ENCODE assay signal across 27 cellular contexts in genomic region chr1:39326836-39327235, GRCh38.
DNase-seq lines count a peak whose midpoint lies in the region; ATAC-seq, FAIRE-seq and TF ChIP-seq lines count a peak whose summit lies in the region.
"Had no signal": no experiment of that assay in that cellular context is flagged by ENCODE, and none has a peak within 500 bp of the region (broad histone marks: within the 10 kb centered on the region; RNA-seq: fewer than 3 reads in every experiment).

No MANE protein-coding gene starts in this region.

- TF ChIP-seq CTCF in natural killer cell (IDR thresholded peaks at IDR 0.05) (no peak), GM12878 (IDR thresholded peaks at IDR 0.05 in 2 of 3, conservative IDR thresholded peaks at IDR 0.05 in 1 of 3; ENCODE audit: control insufficient read depth in 2 of 3, extremely low read depth in 1 of 3, insufficient read depth in 1 of 3, low read depth in 3 of 3, low read length in 3 of 3) (no peak), WERI-Rb-1 (IDR thresholded peaks at IDR 0.05; ENCODE audit: low read depth, low read length) (no peak)

- TF ChIP-seq RAD21 in GM12878 (IDR thresholded peaks at IDR 0.05; ENCODE audit: insufficient read depth, low read depth, low read length) = no peak

- peaks cover 7% of the 10 kb centered on the region for H3K4me1 ChIP-seq in GM12878 (ENCODE audit: control insufficient read depth, insufficient read depth, low read length)
- H3K4me1 ChIP-seq in muscle layer of colon (ENCODE audit: insufficient read depth, low read length) = peaks cover 4% of the 10 kb centered on the region
- H3K4me1 ChIP-seq: body of pancreas, colonic mucosa, pancreas had no signal

- H2AFZ ChIP-seq in GM12878 (ENCODE audit: control insufficient read depth, low read depth, low read length) = no peak overlapping the region
- H2AFZ ChIP-seq: hepatocyte had no signal

- CTCF ChIA-PET in GM12878 (lab: Yijun Ruan, JAX) = interaction anchor here (0.8 to 1.6 kb wide), 3 partner anchors 9 to 228 kb away, joined by 3 to 5 read pairs (median 3); no protein-coding TSS in a partner anchor

- POLR2A ChIA-PET in GM12878 (lab: Charles Lee) = interaction anchor here (0.6 kb wide), 2 partner anchors 9 to 162 kb away, joined by 4 to 5 read pairs; no protein-coding TSS in a partner anchor

- peaks cover 27% of the 10 kb centered on the region for H3K36me3 Mint-ChIP-seq in natural killer cell treated with Interleukin-12 subunit alpha and Interleukin-12 subunit beta and Interleukin-15 and Interleukin-18, amount 100 ng/mL, for 72 hours
- peaks cover 14% of the 10 kb centered on the region for H3K36me3 Mint-ChIP-seq in natural killer cell

- H3K4me2 ChIP-seq in GM12878 (ENCODE audit: control insufficient read depth, insufficient read depth) = no peak overlapping the region
- H3K4me2 ChIP-seq: hepatocyte had no signal

- SMC1A ChIA-PET in GM12878 (lab: Charles Lee; ENCODE audit: uncharacterized antibody, unreplicated experiment) = interaction anchor here (1.1 kb wide), 1 partner anchor 68 kb away, joined by 3 read pairs; no protein-coding TSS in a partner anchor

- H3K9me3 ChIP-seq in GM12878 (replicated peaks; ENCODE audit: control insufficient read depth, insufficient read depth, low read length) = no peaks in the 10 kb centered on the region
- H3K9me3 ChIP-seq in muscle layer of colon (ENCODE audit: low read length) = no peaks in the 10 kb centered on the region
- no peaks in the 10 kb centered on the region for H3K9me3 ChIP-seq in WERI-Rb-1 (ENCODE audit: severe bottlenecking)
- H3K9me3 ChIP-seq: body of pancreas, colonic mucosa, pancreas had no signal

- H3K4me3 Mint-ChIP-seq in natural killer cell treated with Interleukin-12 subunit alpha and Interleukin-12 subunit beta and Interleukin-15 and Interleukin-18, amount 100 ng/mL, for 72 hours = peak overlapping the region; percentile 0
- no peak overlapping the region for H3K4me3 Mint-ChIP-seq in natural killer cell
- H3K4me3 Mint-ChIP-seq: activated CD4-positive, alpha-beta T cell treated with anti-CD3 and anti-CD28 coated beads, Interleukin-2, amount 10 ng/mL, durations not matched to agents 7 days and 5 days; activated naive CD8-positive, alpha-beta T cell; activated T-cell treated with anti-CD3 and anti-CD28 coated beads, Interleukin-2, amount 50 U/mL, for 4 hours; CD14-positive monocyte; stimulated activated naive CD8-positive, alpha-beta T cell treated with anti-CD3 and anti-CD28 coated beads, Interleukin-15, amount 100 ng/mL, for 72 hours had no signal

- no peak for FAIRE-seq in GM12878 (lab: Jason Lieb, UNC)
- FAIRE-seq: endometrium, keratinocyte, pancreas, TTC549, urothelium cell line had no signal

- no peak overlapping the region for H3K27ac ChIP-seq in GM12878 (ENCODE audit: control insufficient read depth, insufficient read depth)
- H3K27ac ChIP-seq in muscle layer of colon (ENCODE audit: low read depth, low read length) = peak overlapping the region; percentile 17
- H3K27ac ChIP-seq in WERI-Rb-1 = no peak overlapping the region
- H3K27ac ChIP-seq: body of pancreas, colonic mucosa, hepatocyte, pancreas, skin epidermis had no signal

- no peaks in the 10 kb centered on the region for H3K27me3 Mint-ChIP-seq in natural killer cell treated with Interleukin-12 subunit alpha and Interleukin-12 subunit beta and Interleukin-15 and Interleukin-18, amount 100 ng/mL, for 72 hours
- no peaks in the 10 kb centered on the region for H3K27me3 Mint-ChIP-seq in natural killer cell (ENCODE audit: low read depth in 2 of 2)
- H3K27me3 Mint-ChIP-seq: activated CD4-positive, alpha-beta T cell treated with anti-CD3 and anti-CD28 coated beads, Interleukin-2, amount 10 ng/mL, durations not matched to agents 7 days and 5 days; activated naive CD8-positive, alpha-beta T cell; stimulated activated naive CD8-positive, alpha-beta T cell treated with anti-CD3 and anti-CD28 coated beads, Interleukin-15, amount 100 ng/mL, for 72 hours had no signal

- no peak for TF ChIP-seq POLR2A in GM12878 (IDR thresholded peaks at IDR 0.05; ENCODE audit: low read depth, low read length)

- in situ Hi-C loops in GM12878 (cut with MboI) = no loop called here

- RAD21 ChIA-PET in GM12878 (lab: Charles Lee; ENCODE audit: unreplicated experiment) = no interaction called here

- DNase-seq in natural killer cell treated with Interleukin-12 subunit alpha and Interleukin-12 subunit beta and Interleukin-15 and Interleukin-18, amount 100 ng/mL, for 72 hours (ENCODE audit: low spot score) = no peak
- DNase-seq in natural killer cell (no peak), GM12878 (ENCODE audit: low read depth, low spot score) (no peak), cerebellar cortex (ENCODE audit: low spot score) (no peak), MV-4-11 (lab: John Stamatoyannopoulos, UW) (no peak), WERI-Rb-1 (no peak)
- DNase-seq: activated CD4-positive, alpha-beta T cell treated with anti-CD3 and anti-CD28 coated beads, Interleukin-2, amount 10 ng/mL, durations not matched to agents 7 days and 5 days; activated T-cell treated with anti-CD3 and anti-CD28 coated beads, Interleukin-2, amount 50 U/mL, for 4 hours; body of pancreas; colonic mucosa; DMS79; Kasumi-1; NCI-H1417; NCI-H524 treated with DMSO at 0.1 percent for 48 hours; pancreas; stimulated activated CD4-positive, alpha-beta T cell treated with anti-CD3 and anti-CD28 coated beads, Interleukin-2, amount 100 ng/mL, for 48 hours; stimulated activated naive CD8-positive, alpha-beta T cell treated with anti-CD3 and anti-CD28 coated beads, Interleukin-15, amount 100 ng/mL, for 72 hours had no signal

- H3K36me3 ChIP-seq in GM12878 (ENCODE audit: control insufficient read depth in 2 of 2, insufficient read depth in 2 of 2, low read length in 1 of 2) (peaks cover 13 to 68% of the 10 kb centered on the region in 2 experiments), muscle layer of colon (ENCODE audit: insufficient read depth, low read length) (peaks cover 82% of the 10 kb centered on the region), WERI-Rb-1 (peaks cover 77% of the 10 kb centered on the region)

- H3K4me3 ChIP-seq in GM12878 (no peak overlapping the region), muscle layer of colon (ENCODE audit: low read depth in 1 of 2, low read length in 2 of 2) (no peak overlapping the region), WERI-Rb-1 (ENCODE audit: low read depth, low read length) (no peak overlapping the region)
- H3K4me3 ChIP-seq: body of pancreas, colonic mucosa, hepatocyte, pancreas, skin epidermis had no signal

- no peaks in the 10 kb centered on the region for H4K20me1 ChIP-seq in GM12878 (ENCODE audit: control insufficient read depth, insufficient read depth)

- H3K9ac ChIP-seq in GM12878 (ENCODE audit: control insufficient read depth, insufficient read depth, low read length) (no peak overlapping the region), muscle layer of colon (ENCODE audit: low read length) (no peak overlapping the region)

- no peak for ATAC-seq in natural killer cell treated with Interleukin-12 subunit alpha and Interleukin-12 subunit beta and Interleukin-15 and Interleukin-18, amount 100 ng/mL, for 72 hours
- ATAC-seq in natural killer cell = no peak
- ATAC-seq in GM12878 = no peak
- ATAC-seq in HG02759 (IDR thresholded peaks at IDR 0.05; ENCODE audit: unreplicated experiment) = no peak
- ATAC-seq: activated T-cell treated with anti-CD3 and anti-CD28 coated beads, Interleukin-2, amount 50 U/mL, for 4 hours; body of pancreas; pancreas; stimulated activated naive CD8-positive, alpha-beta T cell treated with anti-CD3 and anti-CD28 coated beads, Interleukin-15, amount 100 ng/mL, for 72 hours had no signal

- H3K9me3 Mint-ChIP-seq in natural killer cell treated with Interleukin-12 subunit alpha and Interleukin-12 subunit beta and Interleukin-15 and Interleukin-18, amount 100 ng/mL, for 72 hours = no peaks in the 10 kb centered on the region
- H3K9me3 Mint-ChIP-seq in natural killer cell = no peaks in the 10 kb centered on the region
- H3K9me3 Mint-ChIP-seq: activated CD4-positive, alpha-beta T cell treated with anti-CD3 and anti-CD28 coated beads, Interleukin-2, amount 10 ng/mL, durations not matched to agents 7 days and 5 days; activated T-cell treated with anti-CD3 and anti-CD28 coated beads, Interleukin-2, amount 50 U/mL, for 4 hours; CD14-positive monocyte; stimulated activated naive CD8-positive, alpha-beta T cell treated with anti-CD3 and anti-CD28 coated beads, Interleukin-15, amount 100 ng/mL, for 72 hours had no signal

- peaks cover 29 to 38% of the 10 kb centered on the region in 2 donors for H3K4me1 Mint-ChIP-seq in natural killer cell treated with Interleukin-12 subunit alpha and Interleukin-12 subunit beta and Interleukin-15 and Interleukin-18, amount 100 ng/mL, for 72 hours (ENCODE audit: low read depth in 2 of 2)
- H3K4me1 Mint-ChIP-seq in natural killer cell = peaks cover 39 to 45% of the 10 kb centered on the region in 2 donors
- H3K4me1 Mint-ChIP-seq: CD14-positive monocyte had no signal

- TF ChIP-seq EP300 in GM12878 (IDR thresholded peaks at IDR 0.05; ENCODE audit: borderline replicate concordance in 1 of 2, control insufficient read depth in 1 of 2, low read depth in 2 of 2, low read length in 2 of 2) = no peak

- BruUV-seq in GM12878 (replicated peaks; lab: Mats Ljungman, UMichigan) = no TSS peak

- WGBS in GM12878 (ENCODE audit: insufficient coverage, insufficient replicate concordance, low lambda C conversion rate, missing lambda C conversion rate) = 100% methylated on average over 1 of the region's 1 CpG

- peak overlapping the region in 1 of 2 donors; percentile 83 for H3K27ac Mint-ChIP-seq in natural killer cell treated with Interleukin-12 subunit alpha and Interleukin-12 subunit beta and Interleukin-15 and Interleukin-18, amount 100 ng/mL, for 72 hours
- no peak overlapping the region for H3K27ac Mint-ChIP-seq in natural killer cell

- no peaks in the 10 kb centered on the region for H3K79me2 ChIP-seq in GM12878 (ENCODE audit: control insufficient read depth, insufficient read depth, low read length)
- H3K79me2 ChIP-seq: hepatocyte had no signal

- H3K27me3 ChIP-seq in GM12878 (replicated peaks in 1 of 2; ENCODE audit: control insufficient read depth in 2 of 2, insufficient read depth in 2 of 2, low read length in 1 of 2) = no peaks in the 10 kb centered on the region
- no peaks in the 10 kb centered on the region for H3K27me3 ChIP-seq in muscle layer of colon (ENCODE audit: control insufficient read depth in 1 of 2, insufficient read depth in 2 of 2, low read length in 2 of 2)
- no peaks in the 10 kb centered on the region for H3K27me3 ChIP-seq in WERI-Rb-1 (ENCODE audit: insufficient read depth, low read depth, severe bottlenecking)
- H3K27me3 ChIP-seq: body of pancreas, colonic mucosa, hepatocyte, pancreas had no signal

- intact Hi-C loops in natural killer cell (cut with micrococcal nuclease) (no loop called here), GM12878 (cut with micrococcal nuclease; ENCODE audit: unreplicated experiment) (no loop called here)
